ENCODE assay signal across 8 cellular contexts in genomic region chr7:129053938-129054437, GRCh38. TPM values are rescaled to one million over a fixed set of nuclear protein-coding genes. Genes with fewer than 3 reads are reported as not detected.
A peak's percentile ranks its signal among the peaks of the same experiment; 100 is the strongest.
DNase-seq lines count a peak whose midpoint lies in the region; ATAC-seq and TF ChIP-seq lines count a peak whose summit lies in the region.

No MANE protein-coding gene starts in this region.

- CTCF ChIA-PET in BJ (lab: Yijun Ruan, JAX) = interaction anchor here (1.3 to 1.5 kb wide), 2 partner anchors 38 to 79 kb away, joined by 4 read pairs; no protein-coding TSS in a partner anchor

- ATAC-seq in HG03066 (IDR thresholded peaks at IDR 0.05; ENCODE audit: low read depth, unreplicated experiment) (peak; percentile 5), GM21447 (IDR thresholded peaks at IDR 0.05; ENCODE audit: unreplicated experiment) (no peak)
- ATAC-seq in activated naive CD8-positive, alpha-beta T cell treated with anti-CD3 and anti-CD28 coated beads, Interleukin-2, amount 10 ng/mL, durations not matched to agents 7 days and 5 days (ENCODE audit: low read depth) = no peak

- H3K36me3 ChIP-seq in BJ (ENCODE audit: control insufficient read depth, insufficient read depth, low read length) (no peaks in the 10 kb centered on the region; the same call in 1 of the 2 replicates), subcutaneous abdominal adipose tissue (ENCODE audit: control insufficient read depth in 5 of 5, insufficient read depth in 5 of 5, low read length in 5 of 5) (no peaks in the 10 kb centered on the region)

- peak overlapping the region; percentile 94 to 99 (median 98) for H3K9ac ChIP-seq in subcutaneous abdominal adipose tissue (ENCODE audit: low read length in 5 of 5)

- H3K9me3 Mint-ChIP-seq in activated naive CD8-positive, alpha-beta T cell treated with anti-CD3 and anti-CD28 coated beads, Interleukin-2, amount 10 ng/mL, durations not matched to agents 7 days and 5 days = no peaks in the 10 kb centered on the region

- H3K27me3 Mint-ChIP-seq in activated naive CD8-positive, alpha-beta T cell treated with anti-CD3 and anti-CD28 coated beads, Interleukin-2, amount 10 ng/mL, durations not matched to agents 7 days and 5 days = peaks cover 8% of the 10 kb centered on the region

- POLR2A ChIA-PET in BJ (lab: Charles Lee) = interaction anchor here (0.6 to 1.3 kb wide), 3 partner anchors 12 to 113 kb away, joined by 3 to 5 read pairs (median 4); no protein-coding TSS in a partner anchor
- POLR2A ChIA-PET in activated naive CD8-positive, alpha-beta T cell treated with anti-CD3 and anti-CD28 coated beads, Interleukin-2, amount 10 ng/mL, durations not matched to agents 7 days and 5 days (lab: Charles Lee) = interaction anchor here (0.7 to 2.5 kb wide), 10 partner anchors 11 to 263 kb away, joined by 3 to 15 read pairs (median 7); no protein-coding TSS in a partner anchor

- peak overlapping the region; percentile 100 for H3K27ac ChIP-seq in subcutaneous abdominal adipose tissue (ENCODE audit: low read depth, low read length)

- peak overlapping the region; percentile 93 for H3K4me3 Mint-ChIP-seq in activated naive CD8-positive, alpha-beta T cell treated with anti-CD3 and anti-CD28 coated beads, Interleukin-2, amount 10 ng/mL, durations not matched to agents 7 days and 5 days

- no peak for TF ChIP-seq CTCF in BJ (IDR thresholded peaks at IDR 0.05; ENCODE audit: insufficient read depth, low read depth, low read length)

- peaks cover 2 to 30% (median 19%) of the 10 kb centered on the region in 5 donors for H3K4me1 ChIP-seq in subcutaneous abdominal adipose tissue (ENCODE audit: control insufficient read depth in 5 of 5, insufficient read depth in 5 of 5, low read length in 5 of 5)

- DNase-seq in BJ (ENCODE audit: low read depth) (no peak), inferior parietal cortex (ENCODE audit: extremely low spot score) (peak; percentile 19), ureter (ENCODE audit: low spot score) (no peak), NCI-H146 treated with DMSO at 0.1 percent for 48 hours (lab: John Stamatoyannopoulos, UW; ENCODE audit: unreplicated experiment) (no peak)
- DNase-seq in activated naive CD8-positive, alpha-beta T cell treated with anti-CD3 and anti-CD28 coated beads, Interleukin-2, amount 10 ng/mL, durations not matched to agents 7 days and 5 days = no peak

- H3K27me3 ChIP-seq in BJ (ENCODE audit: control insufficient read depth, insufficient read depth, low read length) (no peaks in the 10 kb centered on the region), subcutaneous abdominal adipose tissue (ENCODE audit: control insufficient read depth in 5 of 5, insufficient read depth in 4 of 5, low read length in 5 of 5) (peaks cover 0 to 4% (median 0%) of the 10 kb centered on the region in 5 donors)

- no peaks in the 10 kb centered on the region for H3K9me3 ChIP-seq in subcutaneous abdominal adipose tissue (ENCODE audit: control insufficient read depth in 5 of 5, low read length in 5 of 5)

- H3K4me3 ChIP-seq in BJ (ENCODE audit: low read depth, low read length) (peak overlapping the region; percentile 81), subcutaneous abdominal adipose tissue (ENCODE audit: low read depth in 1 of 5, low read length in 5 of 5) (peak overlapping the region; percentile 82 to 98 (median 90))

- peaks cover 28% of the 10 kb centered on the region for H3K4me1 Mint-ChIP-seq in activated naive CD8-positive, alpha-beta T cell treated with anti-CD3 and anti-CD28 coated beads, Interleukin-2, amount 10 ng/mL, durations not matched to agents 7 days and 5 days

- H3K27ac Mint-ChIP-seq in activated naive CD8-positive, alpha-beta T cell treated with anti-CD3 and anti-CD28 coated beads, Interleukin-2, amount 10 ng/mL, durations not matched to agents 7 days and 5 days = peak overlapping the region; percentile 99

- H3K36me3 Mint-ChIP-seq in activated naive CD8-positive, alpha-beta T cell treated with anti-CD3 and anti-CD28 coated beads, Interleukin-2, amount 10 ng/mL, durations not matched to agents 7 days and 5 days = peaks cover 13% of the 10 kb centered on the region

RNA-seq across cellular contexts. Expression of gene TNPO3, which starts 0.9 kb away (rescaled TPM):
- polyA plus RNA-seq in BJ (2011; rRNA removed) = 36.2 and 43.5 TPM in 2 replicates
- 49.9 and 55.3 TPM in 2 replicates for polyA minus RNA-seq in BJ (2011; rRNA and poly(A)+ RNA removed)
- total RNA-seq in activated naive CD8-positive, alpha-beta T cell treated with anti-CD3 and anti-CD28 coated beads, Interleukin-2, amount 10 ng/mL, durations not matched to agents 7 days and 5 days = 10 to 100 TPM; 43.0 to 43.9 TPM
- 43.4 TPM for total RNA-seq in ureter
